ENCODE assay signal across 8 cellular contexts in the genomic region with DNA sequence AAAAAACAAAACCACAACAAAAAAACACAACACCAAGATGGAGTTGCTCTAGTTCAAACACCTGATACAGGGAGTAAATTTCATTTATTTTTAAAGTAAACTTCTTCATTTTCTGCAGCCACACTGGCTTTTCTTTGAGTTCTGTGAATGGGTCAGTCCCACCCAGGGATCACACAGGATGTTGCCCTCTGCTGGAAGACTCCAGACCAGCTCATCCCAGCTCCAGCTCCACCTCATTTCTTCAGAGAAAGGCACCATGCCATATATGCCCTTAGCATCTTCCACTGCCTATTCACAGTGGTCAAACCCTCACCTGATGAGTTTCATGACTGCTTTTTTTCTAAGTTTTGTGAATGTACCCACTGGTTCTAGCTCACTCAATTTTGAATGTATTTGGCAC. TPM values are rescaled to one million over a fixed set of nuclear protein-coding genes. Genes with fewer than 3 reads are reported as not detected.
A peak's percentile ranks its signal among the peaks of the same experiment; 100 is the strongest.
DNase-seq lines count a peak whose midpoint lies in the region; ATAC-seq, FAIRE-seq and TF ChIP-seq lines count a peak whose summit lies in the region.

No MANE protein-coding gene starts in this region.

- intact Hi-C loops in CD4-positive, alpha-beta T cell (cut with DNase I, micrococcal nuclease), result loop anchor here in 1 of 2 experiments (5.0 kb wide), 2 partner anchors 51 to 156 kb away; partner anchors contain the start of genes CAPS2 and GLIPR1L1
- intact Hi-C loops in pancreas (cut with DNase I), result no loop called here

- no peak overlapping the region for H3K4me3 Mint-ChIP-seq in CD4-positive, alpha-beta T cell
- no peak overlapping the region for H3K4me3 Mint-ChIP-seq in endodermal cell

- H3K4me1 ChIP-seq in endodermal cell (ENCODE audit: control insufficient read depth, insufficient read depth, low read length) (peaks cover 13% of the 10 kb centered on the region), pancreas (no peaks in the 10 kb centered on the region)

- no peaks in the 10 kb centered on the region for H3K9me3 ChIP-seq in CD4-positive, alpha-beta T cell (ENCODE audit: control insufficient read depth, low read length)
- H3K9me3 ChIP-seq in endodermal cell (ENCODE audit: control insufficient read depth, low read length) (no peaks in the 10 kb centered on the region), pancreas (no peaks in the 10 kb centered on the region)

- FAIRE-seq in pancreas (lab: Jason Lieb, UNC), result no peak
- FAIRE-seq in GM12892 (lab: Jason Lieb, UNC), result no peak

- H3K27me3 Mint-ChIP-seq in CD4-positive, alpha-beta T cell, result no peaks in the 10 kb centered on the region
- no peaks in the 10 kb centered on the region for H3K27me3 Mint-ChIP-seq in endodermal cell (ENCODE audit: insufficient read depth)

- H3K4me3 ChIP-seq in NB4 (ENCODE audit: low read depth, low read length), result no peak overlapping the region
- H3K4me3 ChIP-seq in endodermal cell (ENCODE audit: low read length), result no peak overlapping the region
- H3K4me3 ChIP-seq in pancreas, result no peak overlapping the region

- H3K27ac Mint-ChIP-seq in CD4-positive, alpha-beta T cell, result no peak overlapping the region
- H3K27ac Mint-ChIP-seq in endodermal cell, result peak overlapping the region; percentile 46

- H3K9ac ChIP-seq in endodermal cell (ENCODE audit: extremely low read depth, low read length, poor library complexity, severe bottlenecking), result no peak overlapping the region

- peaks cover 66% of the 10 kb centered on the region for H3K36me3 Mint-ChIP-seq in CD4-positive, alpha-beta T cell (ENCODE audit: low read depth)
- no peaks in the 10 kb centered on the region for H3K36me3 Mint-ChIP-seq in endodermal cell (ENCODE audit: low read depth)

- TF ChIP-seq POLR2A in NB4 (IDR thresholded peaks at IDR 0.05; ENCODE audit: extremely low read depth, insufficient read length), result no peak
- no peak for TF ChIP-seq POLR2A in GM12892 (IDR thresholded peaks at IDR 0.05; ENCODE audit: low read depth, low read length)

- CTCF ChIA-PET in CD4-positive, alpha-beta T cell (lab: Charles Lee), result interaction anchor here (1.1 kb wide), 1 partner anchor 51 kb away, joined by 4 read pairs; no protein-coding TSS in a partner anchor

- H3K36me3 ChIP-seq in endodermal cell (ENCODE audit: control insufficient read depth, insufficient read depth, low read length) (no peaks in the 10 kb centered on the region), pancreas (no peaks in the 10 kb centered on the region)

- POLR2A ChIA-PET in CD4-positive, alpha-beta T cell (lab: Charles Lee), result interaction anchor here (0.6 kb wide), 1 partner anchor 19 kb away, joined by 3 read pairs; no protein-coding TSS in a partner anchor

- H3K27ac ChIP-seq in CD4-positive, alpha-beta T cell (ENCODE audit: low read depth, low read length), result no peak overlapping the region
- H3K27ac ChIP-seq in endodermal cell (ENCODE audit: low read depth, low read length) (no peak overlapping the region), pancreas (no peak overlapping the region)

- ATAC-seq in CD4-positive, alpha-beta T cell (ENCODE audit: poor library complexity), result no peak
- ATAC-seq in GM19467 (IDR thresholded peaks at IDR 0.05; ENCODE audit: unreplicated experiment) (peak; percentile 62), pancreas (peak in 3 of 4 donors; percentile 69 to 72 (median 71)), HG02884 (IDR thresholded peaks at IDR 0.05; ENCODE audit: unreplicated experiment) (no peak), GM18873 (IDR thresholded peaks at IDR 0.05; ENCODE audit: low FRiP score, unreplicated experiment) (no peak)

- peak; percentile 30 for TF ChIP-seq CTCF in CD4-positive, alpha-beta T cell (IDR thresholded peaks at IDR 0.05)
- peak; percentile 60 for TF ChIP-seq CTCF in NB4 (IDR thresholded peaks at IDR 0.05; ENCODE audit: low read depth, low read length)
- TF ChIP-seq CTCF in endodermal cell (conservative IDR thresholded peaks at IDR 0.05), result peak; percentile 75
- TF ChIP-seq CTCF in pancreas (IDR thresholded peaks at IDR 0.05), result no peak

- H3K9me3 Mint-ChIP-seq in CD4-positive, alpha-beta T cell, result no peaks in the 10 kb centered on the region
- no peaks in the 10 kb centered on the region for H3K9me3 Mint-ChIP-seq in endodermal cell

- peaks cover 55% of the 10 kb centered on the region for H3K4me1 Mint-ChIP-seq in CD4-positive, alpha-beta T cell (ENCODE audit: low read depth)
- H3K4me1 Mint-ChIP-seq in endodermal cell, result peaks cover 26% of the 10 kb centered on the region

- no peak for DNase-seq in CD4-positive, alpha-beta T cell
- DNase-seq in NB4 (ENCODE audit: low read depth) (peak; percentile 64), endodermal cell (peak; percentile 83), pancreas (no peak), GM12892 (ENCODE audit: insufficient read length) (no peak)

- no peaks in the 10 kb centered on the region for H3K27me3 ChIP-seq in CD4-positive, alpha-beta T cell (ENCODE audit: control insufficient read depth, insufficient read depth, low read length)
- H3K27me3 ChIP-seq in endodermal cell (ENCODE audit: control insufficient read depth, insufficient read depth, low read length, poor library complexity, severe bottlenecking) (no peaks in the 10 kb centered on the region), pancreas (no peaks in the 10 kb centered on the region)

RNA-seq across cellular contexts. Expression of gene GLIPR1, which starts 8.0 kb away (rescaled TPM):
- 10 to 100 TPM; 41.3 to 47.7 TPM for total RNA-seq in CD4-positive, alpha-beta T cell
- total RNA-seq in endodermal cell (under 1 TPM; 0.22 to 0.29 TPM), pancreas (10 to 100 TPM in 2 of 6 donors, 1 to 10 TPM in 3, under 1 TPM in 1; 0.79 to 19.1 (median 3.8) TPM)
- 1.7 TPM for polyA plus RNA-seq in endodermal cell (2013, experiment 1 of 2)
- 3.1 TPM for polyA plus RNA-seq in endodermal cell (2013, experiment 2 of 2)
- under 1 TPM; 0.68 TPM for polyA plus RNA-seq in pancreas
- polyA plus RNA-seq in GM12892 (2012; ENCODE audit: missing spikeins), result 25.8 TPM

RNA-seq across cellular contexts. Expression of gene KRR1, which starts 22.9 kb away (rescaled TPM):
- 100 to 1,000 TPM; 144 to 148 TPM for total RNA-seq in CD4-positive, alpha-beta T cell
- total RNA-seq in endodermal cell, result 10 to 100 TPM; 60.7 to 75.2 TPM
- 33.0 TPM for polyA plus RNA-seq in endodermal cell (2013, experiment 1 of 2)
- 37.5 TPM for polyA plus RNA-seq in endodermal cell (2013, experiment 2 of 2)
- 10 to 100 TPM; 10.5 to 23.7 (median 19.8) TPM for total RNA-seq in pancreas
- 10 to 100 TPM in 1 of 2 donors, 1 to 10 TPM in 1; 6.8 to 16.0 TPM for polyA plus RNA-seq in pancreas
- 66.0 TPM for polyA plus RNA-seq in GM12892 (2012; ENCODE audit: missing spikeins)

Comparison
In these comparisons a context has a peak if more than half of its experiments do, and no peak if none do; other contexts are left out.
1. ATAC-seq: peak in GM19467 (single experiment) and pancreas (3 of 4); none in CD4-positive, alpha-beta T cell (single experiment), HG02884 (single experiment) and GM18873 (single experiment).
2. DNase-seq: peak in NB4 (single experiment) and endodermal cell (single experiment); none in CD4-positive, alpha-beta T cell (0 of 10), pancreas (0 of 6) and GM12892 (single experiment).
3. CTCF ChIP-seq: peak in CD4-positive, alpha-beta T cell (single experiment), NB4 (single experiment) and endodermal cell (single experiment); none in pancreas (0 of 4).